ENCODE assay signal across 8 cellular contexts in genomic region chr2:203533696-203534471, GRCh38. TPM values are rescaled to one million over a fixed set of nuclear protein-coding genes. Genes with fewer than 3 reads are reported as not detected.
A peak's percentile ranks its signal among the peaks of the same experiment; 100 is the strongest.
DNase-seq lines count a peak whose midpoint lies in the region; ATAC-seq and TF ChIP-seq lines count a peak whose summit lies in the region.

No MANE protein-coding gene starts in this region.

- peaks cover 4 to 32% (median 15%) of the 10 kb centered on the region in 4 donors for H3K4me1 ChIP-seq in upper lobe of left lung

- no peaks in the 10 kb centered on the region for H3K36me3 ChIP-seq in upper lobe of left lung

- no peaks in the 10 kb centered on the region for H3K27me3 ChIP-seq in upper lobe of left lung

- TF ChIP-seq EP300 in upper lobe of left lung (IDR thresholded peaks at IDR 0.05), result no peak

- TF ChIP-seq POLR2A in upper lobe of left lung (IDR thresholded peaks at IDR 0.05), result no peak

- H3K27ac ChIP-seq in upper lobe of left lung, result peak overlapping the region; percentile 95 to 99 (median 97)

- H3K9me3 ChIP-seq in upper lobe of left lung, result peaks cover 0 to 5% (median 2%) of the 10 kb centered on the region in 4 donors

- DNase-seq in SIG-M5 treated with dmso at 0.1 percent for 504 hours (lab: John Stamatoyannopoulos, UW; ENCODE audit: unreplicated experiment) (peak; percentile 30), SIG-M5 (lab: John Stamatoyannopoulos, UW) (no peak), NCI-H69 (lab: John Stamatoyannopoulos, UW) (peak; percentile 33), cardiac fibroblast (ENCODE audit: low read depth in 2 of 2) (peak; percentile 56 to 75), medulla oblongata (ENCODE audit: extremely low spot score) (peak; percentile 48), upper lobe of left lung (no peak), NCI-H1105 (lab: John Stamatoyannopoulos, UW) (no peak)
- no peak for DNase-seq in effector CD4-positive, alpha-beta T cell

- H3K4me3 ChIP-seq in cardiac fibroblast (replicated peaks in 1 of 2; ENCODE audit: low read depth in 2 of 2, low read length in 2 of 2) (peak overlapping the region; percentile 93 to 96), upper lobe of left lung (peak overlapping the region; percentile 93 to 98 (median 96))

- TF ChIP-seq CTCF in cardiac fibroblast (IDR thresholded peaks at IDR 0.05; ENCODE audit: low read depth, low read length) (no peak), upper lobe of left lung (IDR thresholded peaks at IDR 0.05) (no peak)

- 4 to 6% methylated on average over 18 of the region's 18 CpGs for WGBS in upper lobe of left lung, 2 donors

- peak in 1 of 2 donors; percentile 40 for ATAC-seq in upper lobe of left lung (ENCODE audit: low FRiP score in 2 of 2)

RNA-seq across cellular contexts. Expression of gene RAPH1, which starts 1.2 kb away (rescaled TPM):
- total RNA-seq in upper lobe of left lung, result 100 to 1,000 TPM in 1 of 6 donors, 10 to 100 TPM in 5; 52.1 to 144 (median 65.6) TPM

Comparison
In these comparisons a context has a peak if more than half of its experiments do, and no peak if none do; other contexts are left out.
1. DNase-seq: peak in SIG-M5 treated with dmso at 0.1 percent for 504 hours (single experiment), NCI-H69 (single experiment), cardiac fibroblast (2 of 2) and medulla oblongata (single experiment); none in SIG-M5 (single experiment), upper lobe of left lung (0 of 2), NCI-H1105 (single experiment) and effector CD4-positive, alpha-beta T cell (single experiment).